In the genomic region with DNA sequence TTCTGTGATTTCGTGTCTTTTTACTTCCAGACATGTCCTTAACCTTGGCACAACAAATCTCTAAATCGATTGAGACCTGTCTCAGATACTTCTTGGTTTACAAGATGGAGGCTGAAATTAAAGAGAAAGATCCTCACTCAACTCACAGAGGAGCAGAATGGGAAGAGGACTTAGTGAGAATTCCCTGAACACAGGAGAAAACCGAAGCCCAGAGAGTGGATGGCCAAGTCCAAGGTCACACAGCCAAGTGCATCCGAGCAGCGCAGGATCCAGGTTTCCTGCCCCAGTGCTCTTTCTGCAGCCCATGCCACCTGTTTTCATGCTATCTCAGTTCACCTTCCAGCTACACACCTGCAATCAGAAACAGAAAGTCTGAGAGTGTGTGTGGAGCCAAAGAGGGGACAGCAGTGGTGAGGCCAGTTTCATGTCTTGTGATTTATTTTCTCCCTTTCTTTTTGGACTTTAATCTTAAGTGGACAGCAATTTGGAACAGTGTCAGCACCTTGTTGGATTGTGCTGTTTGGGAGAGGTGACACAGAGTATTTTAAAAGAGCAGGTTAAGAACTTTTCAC, we compare ENCODE assay signal across 17 cellular contexts. TPM values are rescaled to one million over a fixed set of nuclear protein-coding genes. Genes with fewer than 3 reads are reported as not detected.
DNase-seq lines count a peak whose midpoint lies in the region; ATAC-seq and TF ChIP-seq lines count a peak whose summit lies in the region.
"Had no signal": no experiment of that assay in that cellular context is flagged by ENCODE, and none has a peak within 500 bp of the region (broad histone marks: within the 10 kb centered on the region; RNA-seq: fewer than 3 reads in every experiment).

No MANE protein-coding gene starts in this region.

- TF ChIP-seq EP300 in suprapubic skin (IDR thresholded peaks at IDR 0.05) = no peak

- TF ChIP-seq POLR2A in GM19193 (IDR thresholded peaks at IDR 0.05; ENCODE audit: extremely low read depth, insufficient read depth, insufficient read length) (peak; percentile 14), suprapubic skin (IDR thresholded peaks at IDR 0.05) (no peak)

- H3K27ac Mint-ChIP-seq in stimulated activated memory B cell treated with anti-CD40 and anti-IgM and Interleukin-4, amounts not matched to agents 10 μg/mL and 1 μg/mL and 100 μg/mL, for 72 hours = peak overlapping the region; percentile 6
- H3K27ac Mint-ChIP-seq: activated CD4-positive, alpha-beta T cell treated with anti-CD3 and anti-CD28 coated beads, Interleukin-2, amount 10 ng/mL, durations not matched to agents 24 days and 14 days; activated T-helper 2 cell treated with anti-CD3 and anti-CD28 coated beads, Interferon-gamma antibody, Interleukin-2, Interleukin-4, amounts not matched to agents 10 μg/mL and 5 μg/mL and 100 μg/mL, durations not matched to agents 14 hours and 24 hours and 36 hours; naive thymus-derived CD4-positive, alpha-beta T cell had no signal

- H3K4me1 ChIP-seq in suprapubic skin = peaks cover 17% of the 10 kb centered on the region

- peaks cover 20% of the 10 kb centered on the region for H3K27me3 ChIP-seq in suprapubic skin

- no peaks in the 10 kb centered on the region for H3K9me3 ChIP-seq in suprapubic skin
- H3K9me3 ChIP-seq: tibial artery had no signal

- peaks cover 98% of the 10 kb centered on the region for H3K27me3 Mint-ChIP-seq in stimulated activated memory B cell treated with anti-CD40 and anti-IgM and Interleukin-4, amounts not matched to agents 10 μg/mL and 1 μg/mL and 100 μg/mL, for 72 hours

- DNase-seq in RPMI8226 = peak; percentile 64
- DNase-seq in superior temporal gyrus (ENCODE audit: extremely low spot score) = no peak
- DNase-seq in dermis blood vessel endothelial cell = no peak
- no peak for DNase-seq in cerebellar nuclear complex (lab: John Stamatoyannopoulos, UW)
- DNase-seq in suprapubic skin (ENCODE audit: low spot score in 2 of 2) = no peak
- DNase-seq: activated CD4-positive, alpha-beta T cell treated with anti-CD3 and anti-CD28 coated beads, Interleukin-2, amount 10 ng/mL, durations not matched to agents 24 days and 14 days; Kasumi-1; naive thymus-derived CD4-positive, alpha-beta T cell; T-helper 1 cell; tibial artery had no signal

- H3K36me3 Mint-ChIP-seq in stimulated activated memory B cell treated with anti-CD40 and anti-IgM and Interleukin-4, amounts not matched to agents 10 μg/mL and 1 μg/mL and 100 μg/mL, for 72 hours = no peaks in the 10 kb centered on the region
- H3K36me3 Mint-ChIP-seq: naive thymus-derived CD4-positive, alpha-beta T cell had no signal

- ATAC-seq in HG02678 (IDR thresholded peaks at IDR 0.05; ENCODE audit: unreplicated experiment) = peak; percentile 28
- ATAC-seq in stimulated activated memory B cell treated with anti-CD40 and anti-IgM and Interleukin-4, amounts not matched to agents 10 μg/mL and 1 μg/mL and 100 μg/mL, for 72 hours = no peak
- ATAC-seq: naive thymus-derived CD4-positive, alpha-beta T cell had no signal

- H3K4me1 Mint-ChIP-seq in stimulated activated memory B cell treated with anti-CD40 and anti-IgM and Interleukin-4, amounts not matched to agents 10 μg/mL and 1 μg/mL and 100 μg/mL, for 72 hours = peaks cover 39% of the 10 kb centered on the region

- no peak for TF ChIP-seq CTCF in suprapubic skin (IDR thresholded peaks at IDR 0.05)

- H3K4me3 ChIP-seq in suprapubic skin = no peak overlapping the region
- H3K4me3 ChIP-seq: tibial artery had no signal

- WGBS in suprapubic skin = 57% methylated on average over 5 of the region's 5 CpGs

- H3K36me3 ChIP-seq in suprapubic skin = no peaks in the 10 kb centered on the region
- H3K36me3 ChIP-seq: tibial artery had no signal

- H3K4me3 Mint-ChIP-seq in stimulated activated memory B cell treated with anti-CD40 and anti-IgM and Interleukin-4, amounts not matched to agents 10 μg/mL and 1 μg/mL and 100 μg/mL, for 72 hours = peak overlapping the region; percentile 6
- H3K4me3 Mint-ChIP-seq: activated CD4-positive, alpha-beta T cell treated with anti-CD3 and anti-CD28 coated beads, Interleukin-2, amount 10 ng/mL, durations not matched to agents 24 days and 14 days had no signal

- H3K27ac ChIP-seq in suprapubic skin = no peak overlapping the region
- H3K27ac ChIP-seq: tibial artery had no signal

- no peaks in the 10 kb centered on the region for H3K9me3 Mint-ChIP-seq in stimulated activated memory B cell treated with anti-CD40 and anti-IgM and Interleukin-4, amounts not matched to agents 10 μg/mL and 1 μg/mL and 100 μg/mL, for 72 hours
- H3K9me3 Mint-ChIP-seq: activated CD4-positive, alpha-beta T cell treated with anti-CD3 and anti-CD28 coated beads, Interleukin-2, amount 10 ng/mL, durations not matched to agents 24 days and 14 days; activated T-helper 2 cell treated with anti-CD3 and anti-CD28 coated beads, Interferon-gamma antibody, Interleukin-2, Interleukin-4, amounts not matched to agents 10 μg/mL and 5 μg/mL and 100 μg/mL, durations not matched to agents 14 hours and 24 hours and 36 hours had no signal

RNA-seq across cellular contexts. Expression of gene TCL1B, which starts 22.9 kb away (rescaled TPM):
- not detected in 2 replicates for total RNA-seq in dermis blood vessel endothelial cell
- not detected for total RNA-seq in suprapubic skin
- total RNA-seq: activated CD4-positive, alpha-beta T cell treated with anti-CD3 and anti-CD28 coated beads, Interleukin-2, amount 10 ng/mL, durations not matched to agents 24 days and 14 days; activated T-helper 2 cell treated with anti-CD3 and anti-CD28 coated beads, Interferon-gamma antibody, Interleukin-2, Interleukin-4, amounts not matched to agents 10 μg/mL and 5 μg/mL and 100 μg/mL, durations not matched to agents 14 hours and 24 hours and 36 hours; glomerular endothelial cell; H4; kidney epithelial cell had no signal

RNA-seq across cellular contexts. Expression of gene TCL1A, which starts 50.6 kb away (rescaled TPM):
- total RNA-seq in dermis blood vessel endothelial cell = not detected in 2 replicates
- total RNA-seq in suprapubic skin = not detected
- total RNA-seq: activated CD4-positive, alpha-beta T cell treated with anti-CD3 and anti-CD28 coated beads, Interleukin-2, amount 10 ng/mL, durations not matched to agents 24 days and 14 days; activated T-helper 2 cell treated with anti-CD3 and anti-CD28 coated beads, Interferon-gamma antibody, Interleukin-2, Interleukin-4, amounts not matched to agents 10 μg/mL and 5 μg/mL and 100 μg/mL, durations not matched to agents 14 hours and 24 hours and 36 hours; glomerular endothelial cell; H4; kidney epithelial cell had no signal
